In the genomic region with DNA sequence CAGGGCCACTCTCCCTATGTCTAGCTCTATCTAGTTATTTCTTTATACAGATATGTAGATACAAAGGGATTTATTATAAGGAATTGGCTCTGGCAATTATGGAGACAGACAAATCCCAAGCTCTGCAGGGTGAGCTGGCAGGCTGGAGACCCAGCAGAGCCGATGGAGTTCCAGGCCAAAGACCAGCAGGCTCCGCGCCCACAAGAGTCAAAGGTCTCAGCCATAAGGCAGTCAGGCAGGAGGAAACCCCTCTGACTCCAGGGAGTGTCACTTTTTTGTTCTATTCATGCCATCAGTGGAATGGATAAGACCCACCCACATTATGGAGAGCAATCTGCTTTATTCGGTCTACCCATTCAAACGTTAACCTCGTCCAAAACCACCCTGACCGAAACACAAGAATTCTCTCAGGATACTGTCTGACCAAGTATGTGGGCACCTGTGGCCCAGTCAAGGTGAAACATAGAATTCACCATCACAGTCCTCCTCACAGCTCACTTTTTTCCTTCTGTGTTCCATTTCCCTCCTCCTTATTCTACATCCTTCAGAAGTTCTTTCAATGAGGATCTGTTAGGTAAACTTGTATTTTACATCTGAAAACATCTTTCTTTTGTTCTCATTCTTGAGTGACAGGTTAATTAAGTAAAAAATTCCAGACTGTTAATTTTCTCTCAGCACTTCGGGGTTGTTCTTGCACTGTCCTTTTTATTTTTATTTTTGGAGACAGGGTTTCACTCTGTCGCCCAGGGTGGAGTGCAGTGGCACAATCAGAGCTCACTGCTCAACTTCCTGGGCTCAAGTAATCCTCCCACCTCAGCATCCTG, we compare ENCODE assay signal across 31 cellular contexts. TPM values are rescaled to one million over a fixed set of nuclear protein-coding genes. Genes with fewer than 3 reads are reported as not detected.
A peak's percentile ranks its signal among the peaks of the same experiment; 100 is the strongest.
DNase-seq lines count a peak whose midpoint lies in the region; ATAC-seq, FAIRE-seq and TF ChIP-seq lines count a peak whose summit lies in the region.
"Had no signal": no experiment of that assay in that cellular context is flagged by ENCODE, and none has a peak within 500 bp of the region (broad histone marks: within the 10 kb centered on the region; RNA-seq: fewer than 3 reads in every experiment).

No MANE protein-coding gene starts in this region.

- H3K27me3 Mint-ChIP-seq in GM23338 (ENCODE audit: insufficient read depth, low read depth, poor library complexity) (peaks cover 6% of the 10 kb centered on the region), brain (no peaks in the 10 kb centered on the region)
- H3K27me3 Mint-ChIP-seq: activated CD4-positive, alpha-beta T cell treated with anti-CD3 and anti-CD28 coated beads, Interleukin-2, amount 10 ng/mL, durations not matched to agents 7 days and 5 days; central memory CD8-positive, alpha-beta T cell had no signal

- H4K20me1 ChIP-seq in GM23338 (replicated peaks; ENCODE audit: insufficient read depth) (peaks cover 29% of the 10 kb centered on the region), HepG2 (ENCODE audit: insufficient read depth, low read length) (no peaks in the 10 kb centered on the region; the same call in 1 of the 2 replicates)

- no peak overlapping the region for H3K9ac ChIP-seq in HepG2 (ENCODE audit: insufficient read depth, low read depth, low read length)

- H3K27ac Mint-ChIP-seq in GM23338 (no peak overlapping the region), brain (peak overlapping the region; percentile 6 to 77 (median 55))
- H3K27ac Mint-ChIP-seq: activated CD4-positive, alpha-beta T cell treated with anti-CD3 and anti-CD28 coated beads, Interleukin-2, amount 10 ng/mL, durations not matched to agents 7 days and 5 days; nephron had no signal

- H3K36me3 ChIP-seq in GM23338 (ENCODE audit: insufficient read depth): peaks cover 5% of the 10 kb centered on the region; the same call in 1 of the 2 replicates
- H3K36me3 ChIP-seq in MG63: no peaks in the 10 kb centered on the region
- H3K36me3 ChIP-seq in HepG2 (replicated peaks in 1 of 2; ENCODE audit: control insufficient read depth in 1 of 2, insufficient read depth in 2 of 2, low read length in 2 of 2): no peaks in the 10 kb centered on the region
- H3K36me3 ChIP-seq: BE2C, ovary, suprapubic skin, upper lobe of left lung had no signal

- no peak for TF ChIP-seq POLR2A in HepG2 (IDR thresholded peaks at IDR 0.05; ENCODE audit: insufficient read depth in 1 of 2, low read depth in 2 of 2, low read length in 2 of 2)

- no TSS peak for BruUV-seq in HepG2 (replicated peaks; lab: Mats Ljungman, UMichigan)

- H3F3A ChIP-seq in GM23338 (replicated peaks; ENCODE audit: low read depth): no peaks in the 10 kb centered on the region

- H2AFZ ChIP-seq in GM23338 (no peak overlapping the region), HepG2 (ENCODE audit: low read length) (no peak overlapping the region)
- H2AFZ ChIP-seq: hepatocyte had no signal

- CTCF ChIA-PET in HepG2 (lab: Yijun Ruan, JAX; ENCODE audit: low intra/inter-chr PET ratio, low total read pairs): no interaction called here

- H3K36me3 Mint-ChIP-seq in GM23338 (ENCODE audit: low read depth) (peaks cover 30% of the 10 kb centered on the region), brain (peaks cover 81% of the 10 kb centered on the region)

- H3K27ac ChIP-seq in GM23338 (ENCODE audit: low read depth): no peak overlapping the region
- H3K27ac ChIP-seq in HepG2 (ENCODE audit: extremely low read length, insufficient read depth, low read length): no peak overlapping the region
- H3K27ac ChIP-seq: hepatocyte, ovary, suprapubic skin, upper lobe of left lung had no signal

- no peaks in the 10 kb centered on the region for H3K9me2 ChIP-seq in GM23338 (ENCODE audit: insufficient read depth)

- no peak overlapping the region for H3K4me2 ChIP-seq in GM23338
- no peak overlapping the region for H3K4me2 ChIP-seq in HepG2 (ENCODE audit: low read depth, low read length)
- H3K4me2 ChIP-seq: hepatocyte had no signal

- TF ChIP-seq EP300 in HepG2 (IDR thresholded peaks at IDR 0.05; ENCODE audit: low read depth in 2 of 2, low read length in 2 of 2): no peak
- TF ChIP-seq EP300 in HepG2 (CRISPR knock-in tag; IDR thresholded peaks at IDR 0.05; ENCODE audit: borderline replicate concordance): no peak

- peaks cover 43% of the 10 kb centered on the region for H3K4me1 Mint-ChIP-seq in GM23338
- H3K4me1 Mint-ChIP-seq in brain: peaks cover 72% of the 10 kb centered on the region
- H3K4me1 Mint-ChIP-seq: activated CD4-positive, alpha-beta T cell treated with anti-CD3 and anti-CD28 coated beads, Interleukin-2, amount 10 ng/mL, durations not matched to agents 7 days and 5 days had no signal

- FAIRE-seq in HepG2 (lab: Jason Lieb, UNC): peak; percentile 15
- FAIRE-seq: frontal cortex, GM12878 had no signal

- POLR2A ChIA-PET in HepG2 (lab: Yijun Ruan, JAX): no interaction called here

- no peak for TF ChIP-seq RAD21 in HepG2 (CRISPR knock-in tag; IDR thresholded peaks at IDR 0.05)

- H3K27me3 ChIP-seq in GM23338 (ENCODE audit: insufficient read depth): no peaks in the 10 kb centered on the region
- no peaks in the 10 kb centered on the region for H3K27me3 ChIP-seq in MG63
- no peaks in the 10 kb centered on the region for H3K27me3 ChIP-seq in HepG2 (ENCODE audit: control insufficient read depth in 1 of 2, insufficient read depth in 2 of 2, low read length in 2 of 2)
- H3K27me3 ChIP-seq: BE2C, hepatocyte, ovary, suprapubic skin, upper lobe of left lung had no signal

- no peak overlapping the region for H3K4me3 Mint-ChIP-seq in GM23338
- peak overlapping the region in 1 of 5 experiments; percentile 8 for H3K4me3 Mint-ChIP-seq in brain
- H3K4me3 Mint-ChIP-seq: activated CD4-positive, alpha-beta T cell treated with anti-CD3 and anti-CD28 coated beads, Interleukin-2, amount 10 ng/mL, durations not matched to agents 7 days and 5 days; central memory CD8-positive, alpha-beta T cell; H9; nephron had no signal

- H3K4me1 ChIP-seq in GM23338 (ENCODE audit: insufficient read depth) (peaks cover 44% of the 10 kb centered on the region), HepG2 (ENCODE audit: insufficient read depth, low read length) (peaks cover 24% of the 10 kb centered on the region)
- H3K4me1 ChIP-seq: BE2C had no signal

- intact Hi-C loops in HepG2 (cut with micrococcal nuclease; ENCODE audit: unreplicated experiment): loop anchor here (1.0 kb wide), 1 partner anchor 8 kb away; no protein-coding TSS in a partner anchor

- H3K4me3 ChIP-seq in GM23338 (no peak overlapping the region), MG63 (no peak overlapping the region), HepG2 (replicated peaks in 1 of 3; ENCODE audit: insufficient read depth in 1 of 3, low read depth in 2 of 3, low read length in 3 of 3) (no peak overlapping the region)
- H3K4me3 ChIP-seq: GM12878, hepatocyte, lung, ovary, suprapubic skin, upper lobe of left lung had no signal

- DNase-seq in GM23338 (ENCODE audit: low spot score) (peak; percentile 38), MG63 (peak; percentile 61), HepG2 (ENCODE audit: low spot score) (peak; percentile 13)
- DNase-seq in activated CD8-positive, alpha-beta memory T cell treated with anti-CD3 and anti-CD28 coated beads for 24 hours: no peak
- DNase-seq: activated CD4-positive, alpha-beta T cell treated with anti-CD3 and anti-CD28 coated beads, Interleukin-2, amount 10 ng/mL, durations not matched to agents 7 days and 5 days; activated gamma-delta T cell; activated T-cell treated with anti-CD3 and anti-CD28 coated beads, Interleukin-2, amount 50 U/mL, for 1 hour; BE2C; H9; kidney glomerular epithelial cell; NCI-H1417; NCI-H2029; NCI-H2227 treated with DMSO at 0.1 percent for 48 hours; NCI-H526 treated with DMSO at 0.1 percent for 48 hours; ovary; SHP77; stimulated activated naive CD4-positive, alpha-beta T cell; T-helper 2 cell; upper lobe of left lung had no signal

- ATAC-seq in GM23338 (peak; percentile 51), HepG2 (peak; percentile 82), HG02588 (IDR thresholded peaks at IDR 0.05; ENCODE audit: unreplicated experiment) (no peak), HG03571 (IDR thresholded peaks at IDR 0.05; ENCODE audit: unreplicated experiment) (no peak), HG03354 (IDR thresholded peaks at IDR 0.05; ENCODE audit: poor library complexity, severe bottlenecking, unreplicated experiment) (no peak)
- ATAC-seq: GM12878, Panc1 had no signal

- TF ChIP-seq CTCF in GM23338 (conservative IDR thresholded peaks at IDR 0.05; ENCODE audit: low read depth in 2 of 2) (no peak), brain (conservative IDR thresholded peaks at IDR 0.05) (no peak), HepG2 (CRISPR knock-in tag; IDR thresholded peaks at IDR 0.05) (no peak)

- H3K9me3 ChIP-seq in MG63 (no peaks in the 10 kb centered on the region), HepG2 (ENCODE audit: low read length) (no peaks in the 10 kb centered on the region)
- H3K9me3 ChIP-seq: BE2C, ovary, suprapubic skin, upper lobe of left lung had no signal

- H3K9me3 Mint-ChIP-seq in GM23338 (peaks cover 27% of the 10 kb centered on the region), brain (peaks cover 13 to 81% (median 37%) of the 10 kb centered on the region in 5 experiments)
- H3K9me3 Mint-ChIP-seq: activated CD4-positive, alpha-beta T cell treated with anti-CD3 and anti-CD28 coated beads, Interleukin-2, amount 10 ng/mL, durations not matched to agents 7 days and 5 days; central memory CD8-positive, alpha-beta T cell had no signal

- peaks cover 83% of the 10 kb centered on the region for H3K79me2 ChIP-seq in GM23338 (replicated peaks; ENCODE audit: insufficient read depth)
- peaks cover 2% of the 10 kb centered on the region for H3K79me2 ChIP-seq in HepG2 (ENCODE audit: insufficient read depth, low read length)

- WGBS in HepG2 (ENCODE audit: low lambda C conversion rate): 70% methylated on average over 9 of the region's 9 CpGs

- in situ Hi-C loops in HepG2 (cut with HindIII; ENCODE audit: extremely low pct_ligation_motif_present, low pct_unique_long_range_greater_than_20kb): no loop called here

RNA-seq across cellular contexts. Expression of gene RNF130, which starts 21.2 kb away (rescaled TPM):
- total RNA-seq in GM23338 (2014; rRNA removed; shearing (Covaris generic)): 65.1 and 97.3 TPM in 2 replicates
- polyA plus RNA-seq in GM23338 (2016; fragmentation: Nextera tagmentation; extraction: Ambion mirVana) (55.1 and 60.1 TPM in 2 replicates), brain (ENCODE audit: insufficient read depth, low read depth, low replicate concordance) (96.7 TPM), HepG2 (2011; rRNA removed) (25.9 and 28.3 TPM in 2 replicates)
- total RNA-seq in MG63 (2014; rRNA removed; shearing (Covaris generic); ENCODE audit: low replicate concordance): 92.1 and 92.7 TPM in 2 replicates
- total RNA-seq in HepG2 (2016; rRNA removed; fragmentation: Illumina TruSeq; extraction: Trizol): 21.3 and 28.2 TPM in 2 replicates
- total RNA-seq in HepG2 (2016; cell fraction: cytosol; rRNA removed; fragmentation: Illumina TruSeq; extraction: Trizol; ENCODE audit: low read depth): 51.1 and 56.5 TPM in 2 replicates
- 20.7 and 27.0 TPM in 2 replicates for total RNA-seq in HepG2 (2016; cell fraction: insoluble cytoplasmic fraction; rRNA removed; fragmentation: Illumina TruSeq; extraction: Trizol)
- 71.6 and 78.1 TPM in 2 replicates for total RNA-seq in HepG2 (2016; cell fraction: membrane; rRNA removed; fragmentation: Illumina TruSeq; extraction: Trizol)
- 19.2 and 22.9 TPM in 2 replicates for total RNA-seq in HepG2 (2016; cell fraction: nucleus; rRNA removed; fragmentation: Illumina TruSeq; extraction: Trizol)
- 21.0 and 26.9 TPM in 2 replicates for polyA plus RNA-seq in HepG2 (2011; cell fraction: cytosol; rRNA removed)
- 10.8 and 12.4 TPM in 2 replicates for polyA plus RNA-seq in HepG2 (2011; cell fraction: nucleus; rRNA removed)
- 21.3 and 23.0 TPM in 2 replicates for polyA plus RNA-seq in HepG2 (2012)
- 78.2 and 88.6 TPM in 2 replicates for polyA plus RNA-seq in HepG2 (2016; cell fraction: cytosol; fragmentation: Illumina TruSeq; extraction: Trizol; ENCODE audit: low read depth)
- polyA plus RNA-seq in HepG2 (2016; cell fraction: insoluble cytoplasmic fraction; fragmentation: Illumina TruSeq; extraction: Trizol; ENCODE audit: low read depth): 31.6 and 34.3 TPM in 2 replicates
- 86.4 and 87.9 TPM in 2 replicates for polyA plus RNA-seq in HepG2 (2016; cell fraction: membrane; fragmentation: Illumina TruSeq; extraction: Trizol; ENCODE audit: low read depth)
- polyA plus RNA-seq in HepG2 (2016; cell fraction: nucleus; fragmentation: Illumina TruSeq; extraction: Trizol; ENCODE audit: insufficient read depth, low read depth): 38.8 and 41.1 TPM in 2 replicates
- 12.5 and 16.7 TPM in 2 replicates for polyA minus RNA-seq in HepG2 (2011; rRNA and poly(A)+ RNA removed; ENCODE audit: low replicate concordance)
- 12.9 and 13.1 TPM in 2 replicates for polyA minus RNA-seq in HepG2 (2011; cell fraction: cytosol; rRNA and poly(A)+ RNA removed)
- 18.3 and 20.1 TPM in 2 replicates for polyA minus RNA-seq in HepG2 (2011; cell fraction: nucleus; rRNA and poly(A)+ RNA removed)

Comparison
In these comparisons a context has a peak if more than half of its experiments do, and no peak if none do; other contexts are left out.
1. ATAC-seq: peak in GM23338 (single experiment) and HepG2 (single experiment); none in HG02588 (single experiment), HG03571 (single experiment) and HG03354 (single experiment).